16 cellular contexts compared by ENCODE assay signal in the genomic region with DNA sequence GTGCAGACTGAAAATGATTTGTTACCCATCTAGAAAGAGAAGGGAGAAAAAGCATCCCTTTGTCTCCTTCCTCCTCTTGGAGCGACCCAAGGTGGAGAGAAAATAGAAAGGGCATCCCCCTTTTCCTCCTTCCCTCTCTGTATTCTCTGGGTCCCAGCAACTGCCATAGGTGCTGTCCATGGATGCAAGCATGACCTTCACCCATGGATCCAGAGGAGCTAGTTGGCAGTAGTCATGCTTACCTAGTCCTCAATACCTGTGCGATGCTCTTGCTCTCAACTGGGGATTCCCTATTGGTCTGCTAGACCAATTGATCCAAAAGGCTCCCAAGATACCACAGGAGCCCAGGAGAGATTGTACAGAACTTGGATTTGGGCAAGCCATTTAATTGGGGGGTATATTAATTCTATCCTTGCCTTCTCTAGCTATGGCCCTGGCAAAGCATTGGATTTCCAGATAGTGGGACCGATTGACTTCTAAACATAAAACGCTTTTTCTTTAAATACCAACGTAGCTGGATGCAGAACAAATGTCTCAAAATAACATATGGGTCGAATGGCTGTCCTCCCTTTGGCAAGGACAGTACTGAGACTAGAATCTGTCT.
DNase-seq lines count a peak whose midpoint lies in the region; ATAC-seq and TF ChIP-seq lines count a peak whose summit lies in the region.
"Had no signal": no experiment of that assay in that cellular context is flagged by ENCODE, and none has a peak within 500 bp of the region (broad histone marks: within the 10 kb centered on the region; RNA-seq: fewer than 3 reads in every experiment).

No MANE protein-coding gene starts in this region.

- H3K79me1 ChIP-seq in IMR-90 (ENCODE audit: low read depth in 1 of 2, low read length in 2 of 2): no peaks in the 10 kb centered on the region

- no peaks in the 10 kb centered on the region for H3K9me1 ChIP-seq in IMR-90 (ENCODE audit: insufficient read depth, low read length)

- no peak overlapping the region for H2BK120ac ChIP-seq in IMR-90 (ENCODE audit: low read depth, low read length)

- CTCF ChIA-PET in IMR-90 (lab: Yijun Ruan, JAX): no interaction called here
- CTCF ChIA-PET in CD4-positive, alpha-beta memory T cell (lab: Charles Lee; ENCODE audit: partially characterized antibody): no interaction called here

- H3K23ac ChIP-seq in IMR-90 (ENCODE audit: low read depth, low read length): no peak overlapping the region

- no peak overlapping the region for H3K14ac ChIP-seq in IMR-90 (replicated peaks; ENCODE audit: low read depth, low read length)

- H3K4me3 ChIP-seq in IMR-90 (ENCODE audit: insufficient read depth, low read depth, low read length): no peak overlapping the region
- no peak overlapping the region for H3K4me3 ChIP-seq in CD4-positive, alpha-beta memory T cell (ENCODE audit: low read length in 2 of 2)
- H3K4me3 ChIP-seq: HAP-1 had no signal

- no peak overlapping the region for H3K27ac Mint-ChIP-seq in CD4-positive, alpha-beta memory T cell

- TF ChIP-seq RAD21 in IMR-90 (IDR thresholded peaks at IDR 0.05; ENCODE audit: low read length): no peak

- H3K36me3 ChIP-seq in IMR-90 (ENCODE audit: control insufficient read depth, insufficient read depth, low read length): no peaks in the 10 kb centered on the region
- no peaks in the 10 kb centered on the region for H3K36me3 ChIP-seq in CD4-positive, alpha-beta memory T cell (ENCODE audit: insufficient read depth, low read length)
- H3K36me3 ChIP-seq: brain microvascular endothelial cell, HAP-1 had no signal

- no peaks in the 10 kb centered on the region for H3K27me3 Mint-ChIP-seq in CD4-positive, alpha-beta memory T cell

- H3K9ac ChIP-seq in IMR-90 (ENCODE audit: low read depth, low read length): no peak overlapping the region

- H3K9me3 ChIP-seq in IMR-90 (ENCODE audit: control insufficient read depth, insufficient read depth, low read length): peaks cover 54% of the 10 kb centered on the region
- peaks cover 0 to 39% of the 10 kb centered on the region in 2 donors for H3K9me3 ChIP-seq in CD4-positive, alpha-beta memory T cell (ENCODE audit: control insufficient read depth in 1 of 2, low read length in 2 of 2)

- H2AFZ ChIP-seq in IMR-90 (replicated peaks; ENCODE audit: low read length, poor library complexity): no peak overlapping the region

- in situ Hi-C loops in IMR-90 (cut with MboI; ENCODE audit: low sequenced_read_pairs): no loop called here

- H3K56ac ChIP-seq in IMR-90 (ENCODE audit: extremely low read depth, insufficient read depth, low read length): no peak overlapping the region

- no peaks in the 10 kb centered on the region for H3K4me1 ChIP-seq in IMR-90 (ENCODE audit: control insufficient read depth, insufficient read depth, low read length)
- no peaks in the 10 kb centered on the region for H3K4me1 ChIP-seq in CD4-positive, alpha-beta memory T cell (ENCODE audit: insufficient read depth, low read length)
- H3K4me1 ChIP-seq: HAP-1 had no signal

- dilution Hi-C loops in IMR-90 (cut with HindIII; ENCODE audit: low sequenced_read_pairs, unreplicated experiment): no loop called here

- peaks cover 9 to 88% (median 57%) of the 10 kb centered on the region in 8 donors for H3K9me3 Mint-ChIP-seq in CD4-positive, alpha-beta memory T cell

- H3K4ac ChIP-seq in IMR-90 (ENCODE audit: low read depth, low read length): no peak overlapping the region

- H2BK15ac ChIP-seq in IMR-90 (ENCODE audit: low read depth, low read length): no peak overlapping the region

- no peak for TF ChIP-seq CTCF in IMR-90 (conservative IDR thresholded peaks at IDR 0.05; ENCODE audit: low read depth, low read length)

- no peak overlapping the region for H2AK5ac ChIP-seq in IMR-90 (ENCODE audit: low read depth, low read length)

- H2BK20ac ChIP-seq in IMR-90 (ENCODE audit: low read depth, low read length): no peak overlapping the region

- H3K18ac ChIP-seq in IMR-90 (ENCODE audit: low read depth, low read length): no peak overlapping the region

- no peak overlapping the region for H2BK5ac ChIP-seq in IMR-90 (ENCODE audit: low read depth, low read length, poor library complexity, severe bottlenecking)

- TF ChIP-seq POLR2A in IMR-90 (IDR thresholded peaks at IDR 0.05; ENCODE audit: low read depth, low read length): no peak

- no peaks in the 10 kb centered on the region for H4K20me1 ChIP-seq in IMR-90 (ENCODE audit: insufficient read depth, low read length)

- POLR2A ChIA-PET in IMR-90 (lab: Charles Lee; ENCODE audit: unreplicated experiment): no interaction called here
- POLR2A ChIA-PET in CD4-positive, alpha-beta memory T cell (lab: Charles Lee; ENCODE audit: partially characterized antibody): no interaction called here

- peak; percentile 27 for DNase-seq in ELR (ENCODE audit: low read depth)
- peak; percentile 35 for DNase-seq in IMR-90
- DNase-seq in astrocyte of the hippocampus (ENCODE audit: low read depth, low spot score): peak; percentile 36
- DNase-seq in kidney tubule cell (ENCODE audit: low spot score): peak; percentile 13
- DNase-seq in hepatic stellate cell (ENCODE audit: low spot score): no peak
- no peak for DNase-seq in NK-92 (lab: John Stamatoyannopoulos, UW; ENCODE audit: unreplicated experiment)
- DNase-seq in CD4-positive, alpha-beta memory T cell: no peak
- DNase-seq: activated T-cell treated with anti-CD3 and anti-CD28 coated beads, Interleukin-2, amount 50 U/mL, for 48 hours; brain microvascular endothelial cell; Calu3; Karpas-422; right cardiac atrium; SHP77 had no signal

- no peak overlapping the region for H2AK9ac ChIP-seq in IMR-90 (replicated peaks; ENCODE audit: low read depth, low read length, poor library complexity)

- intact Hi-C loops in IMR-90 (cut with micrococcal nuclease): no loop called here
- intact Hi-C loops in CD4-positive, alpha-beta memory T cell (cut with micrococcal nuclease): no loop called here

- H3K27ac ChIP-seq in IMR-90 (ENCODE audit: insufficient read depth, low read length): no peak overlapping the region
- no peak overlapping the region for H3K27ac ChIP-seq in CD4-positive, alpha-beta memory T cell (ENCODE audit: low read depth, low read length)
- H3K27ac ChIP-seq: brain microvascular endothelial cell, VCaP had no signal

- peaks cover 2 to 4% of the 10 kb centered on the region in 2 donors for H3K36me3 Mint-ChIP-seq in CD4-positive, alpha-beta memory T cell

- no peak overlapping the region for H3K4me2 ChIP-seq in IMR-90 (ENCODE audit: low read depth, low read length)

- H3K4me3 Mint-ChIP-seq in CD4-positive, alpha-beta memory T cell: no peak overlapping the region

- H4K8ac ChIP-seq in IMR-90 (ENCODE audit: low read depth in 2 of 2, low read length in 2 of 2): no peak overlapping the region

- H3K27me3 ChIP-seq in IMR-90 (ENCODE audit: control insufficient read depth, insufficient read depth, low read length): no peaks in the 10 kb centered on the region
- no peaks in the 10 kb centered on the region for H3K27me3 ChIP-seq in CD4-positive, alpha-beta memory T cell (ENCODE audit: insufficient read depth, low read length)
- H3K27me3 ChIP-seq: brain microvascular endothelial cell had no signal

- no peaks in the 10 kb centered on the region for H3K4me1 Mint-ChIP-seq in CD4-positive, alpha-beta memory T cell

- no peak overlapping the region for H4K5ac ChIP-seq in IMR-90 (ENCODE audit: low read depth, low read length)

- WGBS in IMR-90 (ENCODE audit: extremely low coverage in 2 of 2, insufficient read length in 1 of 2), 2 experiments: no CpG with 5 or more reads among the region's 6 CpGs

- no peak overlapping the region for H4K91ac ChIP-seq in IMR-90 (ENCODE audit: insufficient read depth, low read depth, low read length)

- no TSS peak for BruUV-seq in IMR-90 (replicated peaks; lab: Mats Ljungman, UMichigan)

- ATAC-seq in IMR-90 (ENCODE audit: low read depth): no peak
- ATAC-seq: esophagus mucosa, right cardiac atrium had no signal

TF ChIP-seq in IMR-90, 13 proteins besides CTCF, POLR2A, EP300 and RAD21:
- TF ChIP-seq FOS (IDR thresholded peaks at IDR 0.05; ENCODE audit: low read depth, low read length): no peak

Comparison
In these comparisons a context has a peak if more than half of its experiments do, and no peak if none do; other contexts are left out.
1. DNase-seq: peak in ELR (single experiment), IMR-90 (single experiment), astrocyte of the hippocampus (single experiment) and kidney tubule cell (single experiment); none in hepatic stellate cell (single experiment), NK-92 (single experiment) and CD4-positive, alpha-beta memory T cell (0 of 5).